Comparison of ENCODE assay signal across 1 cellular context in genomic region chr2:10166489-10167295, GRCh38.
TF ChIP-seq lines count a peak whose summit lies in the region.

No MANE protein-coding gene starts in this region.

TF ChIP-seq in K562, 482 proteins besides CTCF, POLR2A, EP300 and RAD21 (continued from another document):
- TF ChIP-seq MNT (conservative IDR thresholded peaks at IDR 0.05) (no peak), STAT5B (CRISPR knock-in tag; IDR thresholded peaks at IDR 0.05) (no peak), ELF1 (tag; IDR thresholded peaks at IDR 0.05) (no peak), IRF9 (tag; IDR thresholded peaks at IDR 0.05) (no peak), SRF (CRISPR knock-in tag; IDR thresholded peaks at IDR 0.05) (no peak), PATZ1 (CRISPR knock-in tag; IDR thresholded peaks at IDR 0.05; ENCODE audit: borderline replicate concordance) (no peak), RBM25 (IDR thresholded peaks at IDR 0.05; ENCODE audit: low read depth, low read length, severe bottlenecking) (peak; percentile 65), NR2C2 (CRISPR knock-in tag; IDR thresholded peaks at IDR 0.05) (no peak), NR2C2 (tag; IDR thresholded peaks at IDR 0.05) (no peak), GATAD2B (IDR thresholded peaks at IDR 0.05; ENCODE audit: borderline replicate concordance) (no peak), GTF3C2 (IDR thresholded peaks at IDR 0.05; ENCODE audit: borderline replicate concordance, extremely low read depth, insufficient read length) (no peak), IFI16 (CRISPR knock-in tag; IDR thresholded peaks at IDR 0.05) (no peak), FOS (IDR thresholded peaks at IDR 0.05; ENCODE audit: extremely low read depth, insufficient read length) (no peak), TCF7L2 (IDR thresholded peaks at IDR 0.05; ENCODE audit: low read depth, low read length) (no peak), MBD1 (CRISPR knock-in tag; IDR thresholded peaks at IDR 0.05) (no peak), ZNF830 (CRISPR knock-in tag; IDR thresholded peaks at IDR 0.05) (no peak), BCOR (IDR thresholded peaks at IDR 0.05) (peak; percentile 55; the same call in 1 of the 2 replicates), SMARCA4 (IDR thresholded peaks at IDR 0.05) (no peak), FOXK1 (CRISPR knock-in tag; IDR thresholded peaks at IDR 0.05; ENCODE audit: borderline replicate concordance) (no peak), RCOR1 (IDR thresholded peaks at IDR 0.05; ENCODE audit: borderline replicate concordance in 1 of 2, low read depth in 2 of 2, low read length in 2 of 2) (peak in 1 of 2 experiments; percentile 24; a peak in 1 of 4 replicates), ATF4 (CRISPR knock-in tag; IDR thresholded peaks at IDR 0.05) (no peak), PHF21A (IDR thresholded peaks at IDR 0.05; ENCODE audit: borderline replicate concordance, low read depth) (no peak), HLTF (IDR thresholded peaks at IDR 0.05) (no peak), ZNF583 (CRISPR knock-in tag; IDR thresholded peaks at IDR 0.05) (no peak)
TF ChIP-seq in K562: peak in this region for 4.
